ENCODE assay signal across 8 cellular contexts in genomic region chr22:47043835-47044721, GRCh38.
A peak's percentile ranks its signal among the peaks of the same experiment; 100 is the strongest.
DNase-seq lines count a peak whose midpoint lies in the region; ATAC-seq and TF ChIP-seq lines count a peak whose summit lies in the region.

No MANE protein-coding gene starts in this region.

- CTCF ChIA-PET in activated CD4-positive, alpha-beta memory T cell treated with anti-CD3 and anti-CD28 coated beads, Interleukin-2, amount 10 ng/mL, durations not matched to agents 7 days and 5 days (lab: Charles Lee) = no interaction called here

- H3K4me3 Mint-ChIP-seq in brain = peak overlapping the region in 1 of 5 experiments; percentile 3
- H3K4me3 Mint-ChIP-seq in natural killer cell treated with Interleukin-12 subunit alpha and Interleukin-12 subunit beta and Interleukin-15 and Interleukin-18, amount 100 ng/mL, for 72 hours = no peak overlapping the region
- no peak overlapping the region for H3K4me3 Mint-ChIP-seq in activated CD4-positive, alpha-beta memory T cell treated with anti-CD3 and anti-CD28 coated beads, Interleukin-2, amount 10 ng/mL, durations not matched to agents 7 days and 5 days

- peaks cover 17% of the 10 kb centered on the region for H3K36me3 Mint-ChIP-seq in brain
- H3K36me3 Mint-ChIP-seq in natural killer cell treated with Interleukin-12 subunit alpha and Interleukin-12 subunit beta and Interleukin-15 and Interleukin-18, amount 100 ng/mL, for 72 hours = no peaks in the 10 kb centered on the region
- no peaks in the 10 kb centered on the region for H3K36me3 Mint-ChIP-seq in activated CD4-positive, alpha-beta memory T cell treated with anti-CD3 and anti-CD28 coated beads, Interleukin-2, amount 10 ng/mL, durations not matched to agents 7 days and 5 days (ENCODE audit: low read depth)

- H3K27ac Mint-ChIP-seq in brain = peak overlapping the region; percentile 6 to 90 (median 39)
- H3K27ac Mint-ChIP-seq in natural killer cell treated with Interleukin-12 subunit alpha and Interleukin-12 subunit beta and Interleukin-15 and Interleukin-18, amount 100 ng/mL, for 72 hours = no peak overlapping the region
- no peak overlapping the region for H3K27ac Mint-ChIP-seq in activated CD4-positive, alpha-beta memory T cell treated with anti-CD3 and anti-CD28 coated beads, Interleukin-2, amount 10 ng/mL, durations not matched to agents 7 days and 5 days

- POLR2A ChIA-PET in activated CD4-positive, alpha-beta memory T cell treated with anti-CD3 and anti-CD28 coated beads, Interleukin-2, amount 10 ng/mL, durations not matched to agents 7 days and 5 days (lab: Charles Lee) = interaction anchor here (1.0 kb wide), 1 partner anchor 11 kb away, joined by 3 read pairs; no protein-coding TSS in a partner anchor

- peaks cover 0 to 5% (median 2%) of the 10 kb centered on the region in 5 experiments for H3K9me3 Mint-ChIP-seq in brain
- H3K9me3 Mint-ChIP-seq in natural killer cell treated with Interleukin-12 subunit alpha and Interleukin-12 subunit beta and Interleukin-15 and Interleukin-18, amount 100 ng/mL, for 72 hours = no peaks in the 10 kb centered on the region
- H3K9me3 Mint-ChIP-seq in activated CD4-positive, alpha-beta memory T cell treated with anti-CD3 and anti-CD28 coated beads, Interleukin-2, amount 10 ng/mL, durations not matched to agents 7 days and 5 days = no peaks in the 10 kb centered on the region

- H3K27me3 Mint-ChIP-seq in brain = no peaks in the 10 kb centered on the region
- H3K27me3 Mint-ChIP-seq in natural killer cell treated with Interleukin-12 subunit alpha and Interleukin-12 subunit beta and Interleukin-15 and Interleukin-18, amount 100 ng/mL, for 72 hours = no peaks in the 10 kb centered on the region
- H3K27me3 Mint-ChIP-seq in activated CD4-positive, alpha-beta memory T cell treated with anti-CD3 and anti-CD28 coated beads, Interleukin-2, amount 10 ng/mL, durations not matched to agents 7 days and 5 days = no peaks in the 10 kb centered on the region

- no peak for ATAC-seq in natural killer cell treated with Interleukin-12 subunit alpha and Interleukin-12 subunit beta and Interleukin-15 and Interleukin-18, amount 100 ng/mL, for 72 hours
- no peak for ATAC-seq in HG02588 (IDR thresholded peaks at IDR 0.05; ENCODE audit: unreplicated experiment)
- no peak for ATAC-seq in HG03378 (IDR thresholded peaks at IDR 0.05; ENCODE audit: unreplicated experiment)

- H3K4me1 Mint-ChIP-seq in brain = peaks cover 36% of the 10 kb centered on the region
- H3K4me1 Mint-ChIP-seq in natural killer cell treated with Interleukin-12 subunit alpha and Interleukin-12 subunit beta and Interleukin-15 and Interleukin-18, amount 100 ng/mL, for 72 hours (ENCODE audit: low read depth in 2 of 2) = peaks cover 27 to 57% of the 10 kb centered on the region in 2 donors
- peaks cover 16% of the 10 kb centered on the region for H3K4me1 Mint-ChIP-seq in activated CD4-positive, alpha-beta memory T cell treated with anti-CD3 and anti-CD28 coated beads, Interleukin-2, amount 10 ng/mL, durations not matched to agents 7 days and 5 days

- DNase-seq in GF-D8 (lab: John Stamatoyannopoulos, UW) = peak; percentile 34
- peak; percentile 88 for DNase-seq in NCI-H2029 treated with DMSO at 0.1 percent for 48 hours (lab: John Stamatoyannopoulos, UW)
- DNase-seq in natural killer cell treated with Interleukin-12 subunit alpha and Interleukin-12 subunit beta and Interleukin-15 and Interleukin-18, amount 100 ng/mL, for 72 hours (ENCODE audit: low spot score) = peak; percentile 51
- DNase-seq in activated CD4-positive, alpha-beta memory T cell treated with anti-CD3 and anti-CD28 coated beads, Interleukin-2, amount 10 ng/mL, durations not matched to agents 7 days and 5 days = no peak
- no peak for DNase-seq in mesenteric fat pad (ENCODE audit: low spot score)

- TF ChIP-seq CTCF in brain (conservative IDR thresholded peaks at IDR 0.05) = no peak

Comparison
In these comparisons a context has a peak if more than half of its experiments do, and no peak if none do; other contexts are left out.
1. DNase-seq: peak in GF-D8 (single experiment), NCI-H2029 treated with DMSO at 0.1 percent for 48 hours (single experiment) and natural killer cell treated with Interleukin-12 subunit alpha and Interleukin-12 subunit beta and Interleukin-15 and Interleukin-18, amount 100 ng/mL, for 72 hours (single experiment); none in activated CD4-positive, alpha-beta memory T cell treated with anti-CD3 and anti-CD28 coated beads, Interleukin-2, amount 10 ng/mL, durations not matched to agents 7 days and 5 days (single experiment) and mesenteric fat pad (single experiment).
2. H3K27ac Mint-ChIP-seq: peak in brain (5 of 5); none in natural killer cell treated with Interleukin-12 subunit alpha and Interleukin-12 subunit beta and Interleukin-15 and Interleukin-18, amount 100 ng/mL, for 72 hours (0 of 2) and activated CD4-positive, alpha-beta memory T cell treated with anti-CD3 and anti-CD28 coated beads, Interleukin-2, amount 10 ng/mL, durations not matched to agents 7 days and 5 days (single experiment).